13 cellular contexts compared by ENCODE assay signal in genomic region chr7:157077986-157078644, GRCh38.
DNase-seq lines count a peak whose midpoint lies in the region; ATAC-seq, FAIRE-seq and TF ChIP-seq lines count a peak whose summit lies in the region.
"Had no signal": no experiment of that assay in that cellular context is flagged by ENCODE, and none has a peak within 500 bp of the region (broad histone marks: within the 10 kb centered on the region; RNA-seq: fewer than 3 reads in every experiment).

No MANE protein-coding gene starts in this region.

- no peaks in the 10 kb centered on the region for H3K9me1 ChIP-seq in endothelial cell of umbilical vein (replicated peaks; ENCODE audit: control insufficient read depth, extremely low read depth, insufficient read depth, low read length)

- H3K9me3 ChIP-seq in HUES48 (ENCODE audit: control insufficient read depth, insufficient read depth, low read length) (peaks cover 2% of the 10 kb centered on the region; the same call in 1 of the 2 replicates), endothelial cell of umbilical vein (replicated peaks; ENCODE audit: control insufficient read depth, insufficient read depth, low read length) (no peaks in the 10 kb centered on the region), mesodermal cell (ENCODE audit: control insufficient read depth, low read length) (no peaks in the 10 kb centered on the region)
- H3K9me3 ChIP-seq: thyroid gland had no signal

- peak overlapping the region; percentile 51 for H3K4me3 ChIP-seq in HUES48 (ENCODE audit: low read depth, low read length)
- no peak overlapping the region for H3K4me3 ChIP-seq in endothelial cell of umbilical vein (replicated peaks in 1 of 3; ENCODE audit: insufficient read depth in 1 of 3, low read depth in 1 of 3, low read length in 3 of 3)
- H3K4me3 ChIP-seq in mesodermal cell (ENCODE audit: extremely low read depth, insufficient read depth, low read length, poor library complexity, severe bottlenecking): peak overlapping the region; percentile 14
- H3K4me3 ChIP-seq: thyroid gland had no signal

- H3K27me3 ChIP-seq in HUES48 (ENCODE audit: control insufficient read depth, insufficient read depth, low read length): peaks cover 28% of the 10 kb centered on the region
- H3K27me3 ChIP-seq in endothelial cell of umbilical vein (ENCODE audit: control insufficient read depth in 2 of 2, insufficient read depth in 2 of 2, low read length in 2 of 2): peaks cover 13 to 18% of the 10 kb centered on the region in 2 experiments
- H3K27me3 ChIP-seq: thyroid gland had no signal

- H3K4me1 ChIP-seq in HUES48 (ENCODE audit: control insufficient read depth, insufficient read depth, low read length) (peaks cover 10% of the 10 kb centered on the region; the same call in 1 of the 2 replicates), endothelial cell of umbilical vein (ENCODE audit: control insufficient read depth, extremely low read depth, insufficient read depth, low read length) (no peaks in the 10 kb centered on the region), mesodermal cell (ENCODE audit: control insufficient read depth, insufficient read depth, low read length, poor library complexity, severe bottlenecking) (no peaks in the 10 kb centered on the region)
- H3K4me1 ChIP-seq: thyroid gland had no signal

- H3K36me3 ChIP-seq in HUES48 (ENCODE audit: control insufficient read depth, insufficient read depth, low read length) (no peaks in the 10 kb centered on the region), endothelial cell of umbilical vein (ENCODE audit: control insufficient read depth in 2 of 2, extremely low read depth in 1 of 2, insufficient read depth in 2 of 2, low read length in 2 of 2) (no peaks in the 10 kb centered on the region), mesodermal cell (ENCODE audit: control insufficient read depth, insufficient read depth, low read length) (no peaks in the 10 kb centered on the region)
- H3K36me3 ChIP-seq: thyroid gland had no signal

- H3K79me2 ChIP-seq in endothelial cell of umbilical vein (ENCODE audit: control insufficient read depth, insufficient read depth, low read length): no peaks in the 10 kb centered on the region

- peak overlapping the region; percentile 26 for H2AFZ ChIP-seq in endothelial cell of umbilical vein (ENCODE audit: low read depth, low read length)

- intact Hi-C loops in endothelial cell of umbilical vein (cut with micrococcal nuclease): no loop called here

- H3K4me2 ChIP-seq in endothelial cell of umbilical vein (ENCODE audit: insufficient read depth, low read length): no peak overlapping the region

- TF ChIP-seq POLR2A in endothelial cell of umbilical vein (IDR thresholded peaks at IDR 0.05; ENCODE audit: low read depth, low read length): no peak

- ATAC-seq in GM21367 (IDR thresholded peaks at IDR 0.05; ENCODE audit: unreplicated experiment): no peak
- ATAC-seq: left ventricle myocardium superior had no signal

- no TSS peak for BruUV-seq in endothelial cell of umbilical vein (replicated peaks; lab: Mats Ljungman, UMichigan)

- no peak for TF ChIP-seq CTCF in endothelial cell of umbilical vein (IDR thresholded peaks at IDR 0.05; ENCODE audit: extremely low read depth in 1 of 2, insufficient read depth in 1 of 2, low read depth in 1 of 2, low read length in 2 of 2)

- WGBS in mesodermal cell (ENCODE audit: insufficient coverage in 2 of 2), 2 experiments: 16% methylated on average over 39 to 41 of the region's 44 CpGs

- CTCF ChIA-PET in endothelial cell of umbilical vein (lab: Charles Lee): no interaction called here

- DNase-seq in AG08395 (ENCODE audit: low spot score) (peak; percentile 27), endothelial cell of umbilical vein (ENCODE audit: low read depth, low spot score) (no peak), 8988T (no peak), dedifferentiated amniotic fluid mesenchymal stem cell (ENCODE audit: extremely low spot score) (no peak), NCI-H1092 treated with DMSO at 0.1 percent for 48 hours (lab: John Stamatoyannopoulos, UW) (no peak)
- DNase-seq: amniotic stem cell, left ventricle myocardium superior, T1000, thyroid gland had no signal

- H4K20me1 ChIP-seq in endothelial cell of umbilical vein (replicated peaks; ENCODE audit: control insufficient read depth, extremely low read depth, insufficient read depth, low read length): no peaks in the 10 kb centered on the region

- no peak for FAIRE-seq in endothelial cell of umbilical vein (lab: Jason Lieb, UNC)

- dilution Hi-C loops in endothelial cell of umbilical vein (cut with MboI; ENCODE audit: extremely low pct_ligation_motif_present, low sequenced_read_pairs): no loop called here

- H3K9ac ChIP-seq in HUES48 (ENCODE audit: low read depth, low read length) (no peak overlapping the region), endothelial cell of umbilical vein (replicated peaks; ENCODE audit: extremely low read depth, insufficient read depth, low read length) (no peak overlapping the region)

- H3K27ac ChIP-seq in HUES48 (ENCODE audit: low read depth, low read length) (no peak overlapping the region), endothelial cell of umbilical vein (ENCODE audit: insufficient read depth, low read depth, low read length) (no peak overlapping the region), mesodermal cell (ENCODE audit: low read depth, low read length, severe bottlenecking) (no peak overlapping the region)
- H3K27ac ChIP-seq: epithelial cell of prostate, thyroid gland had no signal

- POLR2A ChIA-PET in endothelial cell of umbilical vein (lab: Charles Lee): no interaction called here

TF ChIP-seq in endothelial cell of umbilical vein, 7 proteins besides CTCF, POLR2A, EP300 and RAD21:
- TF ChIP-seq JUN (IDR thresholded peaks at IDR 0.05; ENCODE audit: borderline replicate concordance, insufficient read depth, insufficient read length, low read depth) (no peak), MAX (IDR thresholded peaks at IDR 0.05; ENCODE audit: insufficient read depth, insufficient read length) (no peak), EZH2 (IDR thresholded peaks at IDR 0.05; ENCODE audit: borderline replicate concordance, low read depth, low read length, severe bottlenecking) (no peak), GATA2 (IDR thresholded peaks at IDR 0.05; ENCODE audit: insufficient read depth, insufficient read length, low read depth, low read length) (no peak), POLR2AphosphoS5 (IDR thresholded peaks at IDR 0.05; ENCODE audit: insufficient read depth, low read depth, low read length) (no peak), FOS (IDR thresholded peaks at IDR 0.05; ENCODE audit: borderline replicate concordance, insufficient read depth, low read length) (no peak), MYC (IDR thresholded peaks at IDR 0.05; ENCODE audit: low read depth, low read length) (no peak)

Comparison
In these comparisons a context has a peak if more than half of its experiments do, and no peak if none do; other contexts are left out.
1. H3K4me3 ChIP-seq: peak in HUES48 (single experiment) and mesodermal cell (single experiment); none in endothelial cell of umbilical vein (0 of 3).